ENCODE assay signal across 18 cellular contexts in the genomic region with DNA sequence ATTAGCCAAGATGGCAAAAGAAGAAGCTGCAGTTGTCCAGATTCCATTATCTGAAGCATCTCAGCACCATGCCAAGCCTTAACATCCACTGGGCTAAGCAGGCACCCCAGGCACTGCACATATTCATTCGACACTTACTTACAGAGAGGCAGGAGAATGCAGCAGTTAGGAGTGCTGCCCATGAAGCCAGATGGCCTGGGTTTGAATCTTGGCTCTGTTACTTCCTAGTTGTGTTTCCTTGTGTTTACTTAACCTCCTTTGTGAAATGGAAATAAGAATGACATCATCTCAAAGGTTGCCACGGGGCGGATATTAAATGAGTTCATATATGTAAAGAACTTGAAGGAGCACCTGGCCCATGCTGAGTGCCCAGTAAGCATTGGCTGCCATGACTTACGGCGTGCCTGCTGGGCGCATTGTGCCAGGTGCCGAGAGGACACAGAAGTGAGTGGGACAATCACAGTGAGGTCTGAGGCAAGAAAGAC.
DNase-seq lines count a peak whose midpoint lies in the region; ATAC-seq and TF ChIP-seq lines count a peak whose summit lies in the region.
"Had no signal": no experiment of that assay in that cellular context is flagged by ENCODE, and none has a peak within 500 bp of the region (broad histone marks: within the 10 kb centered on the region; RNA-seq: fewer than 3 reads in every experiment).

No MANE protein-coding gene starts in this region.

- H3K36me3 Mint-ChIP-seq in stimulated activated memory B cell treated with anti-CD40 and anti-IgM and Interleukin-4, amounts not matched to agents 10 μg/mL and 1 μg/mL and 100 μg/mL, for 72 hours = no peaks in the 10 kb centered on the region

- DNase-seq in DMS 273 (lab: John Stamatoyannopoulos, UW; ENCODE audit: unreplicated experiment) (peak; percentile 88), MG63 (peak; percentile 47), cerebellar cortex (ENCODE audit: low spot score) (peak; percentile 62), activated gamma-delta T cell treated with Interleukin-2 at 50 U/mL for 16 hours (no peak)
- DNase-seq in activated effector memory CD4-positive, alpha-beta T cell treated with Interleukin-2 at 50 U/mL for 16 hours = no peak
- DNase-seq: ACHN; BE2C; Caco-2; CD4-positive, alpha-beta T cell; GDM1; H7; HFFc6; KG1 had no signal

- H3K4me3 ChIP-seq in MG63 = no peak overlapping the region
- H3K4me3 ChIP-seq: GM23338 had no signal

- TF ChIP-seq CTCF in C4-2B (conservative IDR thresholded peaks at IDR 0.05) = no peak

- no peak overlapping the region for H3K27ac Mint-ChIP-seq in stimulated activated memory B cell treated with anti-CD40 and anti-IgM and Interleukin-4, amounts not matched to agents 10 μg/mL and 1 μg/mL and 100 μg/mL, for 72 hours
- H3K27ac Mint-ChIP-seq: CD4-positive, alpha-beta T cell; GM23338; HFFc6 had no signal

- H3K27me3 Mint-ChIP-seq in stimulated activated memory B cell treated with anti-CD40 and anti-IgM and Interleukin-4, amounts not matched to agents 10 μg/mL and 1 μg/mL and 100 μg/mL, for 72 hours = no peaks in the 10 kb centered on the region

- no peaks in the 10 kb centered on the region for H3K9me3 ChIP-seq in MG63
- H3K9me3 ChIP-seq: BE2C, Caco-2 had no signal

- peak overlapping the region; percentile 30 for H3K27ac ChIP-seq in C4-2B

- no peaks in the 10 kb centered on the region for H3K4me1 Mint-ChIP-seq in stimulated activated memory B cell treated with anti-CD40 and anti-IgM and Interleukin-4, amounts not matched to agents 10 μg/mL and 1 μg/mL and 100 μg/mL, for 72 hours
- H3K4me1 Mint-ChIP-seq: GM23338 had no signal

- H3K4me3 Mint-ChIP-seq in stimulated activated memory B cell treated with anti-CD40 and anti-IgM and Interleukin-4, amounts not matched to agents 10 μg/mL and 1 μg/mL and 100 μg/mL, for 72 hours = no peak overlapping the region
- H3K4me3 Mint-ChIP-seq: CD4-positive, alpha-beta T cell; GM23338; HFFc6 had no signal

- no peak for ATAC-seq in GM18517 (IDR thresholded peaks at IDR 0.05; ENCODE audit: unreplicated experiment)
- no peak for ATAC-seq in stimulated activated memory B cell treated with anti-CD40 and anti-IgM and Interleukin-4, amounts not matched to agents 10 μg/mL and 1 μg/mL and 100 μg/mL, for 72 hours
- ATAC-seq: GM23338, HCT116 had no signal

- no peaks in the 10 kb centered on the region for H3K9me3 Mint-ChIP-seq in stimulated activated memory B cell treated with anti-CD40 and anti-IgM and Interleukin-4, amounts not matched to agents 10 μg/mL and 1 μg/mL and 100 μg/mL, for 72 hours
- H3K9me3 Mint-ChIP-seq: CD4-positive, alpha-beta T cell; GM23338 had no signal

- H3K36me3 ChIP-seq in MG63 = no peaks in the 10 kb centered on the region
- H3K36me3 ChIP-seq: BE2C had no signal

- H3K27me3 ChIP-seq in MG63 = no peaks in the 10 kb centered on the region
- H3K27me3 ChIP-seq: BE2C had no signal

Comparison
In these comparisons a context has a peak if more than half of its experiments do, and no peak if none do; other contexts are left out.
1. DNase-seq: peak in DMS 273 (single experiment), MG63 (single experiment) and cerebellar cortex (single experiment); none in activated effector memory CD4-positive, alpha-beta T cell treated with Interleukin-2 at 50 U/mL for 16 hours (single experiment) and activated gamma-delta T cell treated with Interleukin-2 at 50 U/mL for 16 hours (single experiment).